ENCODE assay signal across 14 cellular contexts in genomic region chr11:116580828-116581227, GRCh38.
DNase-seq lines count a peak whose midpoint lies in the region; ATAC-seq and TF ChIP-seq lines count a peak whose summit lies in the region.
"Had no signal": no experiment of that assay in that cellular context is flagged by ENCODE, and none has a peak within 500 bp of the region (broad histone marks: within the 10 kb centered on the region; RNA-seq: fewer than 3 reads in every experiment).

No MANE protein-coding gene starts in this region.

- intact Hi-C loops in heart right ventricle (cut with DNase I) = loop anchor here in 1 of 10 donors (5.0 kb wide), 1 partner anchor 1041 kb away; no protein-coding TSS in a partner anchor

- H3K4me1 ChIP-seq in cardiac muscle cell (ENCODE audit: low read depth) (peaks cover 7% of the 10 kb centered on the region), heart right ventricle (peaks cover 0 to 17% (median 10%) of the 10 kb centered on the region in 9 donors), iPS-18a (ENCODE audit: control insufficient read depth, low read depth, low read length) (peaks cover 27% of the 10 kb centered on the region), suprapubic skin (peaks cover 20% of the 10 kb centered on the region)
- H3K4me1 ChIP-seq: lower lobe of right lung had no signal

- no peak for TF ChIP-seq POLR2A in suprapubic skin (IDR thresholded peaks at IDR 0.05)

- ATAC-seq in heart right ventricle = no peak
- no peak for ATAC-seq in GM19455 (IDR thresholded peaks at IDR 0.05; ENCODE audit: unreplicated experiment)
- ATAC-seq: lower lobe of right lung had no signal

- H3K27me3 ChIP-seq in cardiac muscle cell = peaks cover 96% of the 10 kb centered on the region
- H3K27me3 ChIP-seq in heart right ventricle = peaks cover 13 to 75% (median 60%) of the 10 kb centered on the region in 7 donors
- peaks cover 96% of the 10 kb centered on the region for H3K27me3 ChIP-seq in iPS-18a (ENCODE audit: control insufficient read depth, insufficient read depth, low read length)
- peaks cover 81% of the 10 kb centered on the region for H3K27me3 ChIP-seq in suprapubic skin

- TF ChIP-seq CTCF in cardiac muscle cell (IDR thresholded peaks at IDR 0.05; ENCODE audit: low read depth, low read length) (no peak), heart right ventricle (IDR thresholded peaks at IDR 0.05) (no peak), suprapubic skin (IDR thresholded peaks at IDR 0.05) (no peak)

- 1 to 2% methylated on average over 35 of the region's 35 CpGs for WGBS in heart right ventricle, 2 donors
- 7% methylated on average over 7 of the region's 35 CpGs for WGBS in suprapubic skin

- DNase-seq in cardiac muscle cell (ENCODE audit: low read depth in 1 of 2, low spot score in 1 of 2) (peak in 1 of 2 donors; percentile 22), heart right ventricle (no peak), amygdala (lab: John Stamatoyannopoulos, UW) (peak in 47 of 56 donors; percentile 10 to 82 (median 46)), suprapubic skin (ENCODE audit: low spot score in 2 of 2) (no peak), HuH-7.5 (ENCODE audit: low spot score) (no peak), superior temporal gyrus (ENCODE audit: extremely low spot score) (no peak)
- DNase-seq: activated CD4-positive, alpha-beta T cell treated with anti-CD3 and anti-CD28 coated beads, Interleukin-2, amount 50 U/mL, for 48 hours; activated naive CD4-positive, alpha-beta T cell treated with anti-CD3 and anti-CD28 coated beads for 36 hours; lower lobe of right lung; T-helper 1 cell had no signal

- H3K4me3 ChIP-seq in cardiac muscle cell = peak overlapping the region; percentile 35
- peak overlapping the region in 3 of 10 donors; percentile 6 to 10 (median 9) for H3K4me3 ChIP-seq in heart right ventricle
- peak overlapping the region; percentile 25 for H3K4me3 ChIP-seq in iPS-18a (ENCODE audit: low read length)
- H3K4me3 ChIP-seq in suprapubic skin = peak overlapping the region; percentile 19
- H3K4me3 ChIP-seq: lower lobe of right lung had no signal

- H3K27ac ChIP-seq in cardiac muscle cell (no peak overlapping the region), heart right ventricle (no peak overlapping the region), iPS-18a (ENCODE audit: low read length) (no peak overlapping the region), suprapubic skin (no peak overlapping the region)
- H3K27ac ChIP-seq: HL-60, lower lobe of right lung, right atrium auricular region had no signal

- no peak for TF ChIP-seq EP300 in suprapubic skin (IDR thresholded peaks at IDR 0.05)

- no peaks in the 10 kb centered on the region for H3K36me3 ChIP-seq in cardiac muscle cell
- H3K36me3 ChIP-seq in heart right ventricle = no peaks in the 10 kb centered on the region
- H3K36me3 ChIP-seq in iPS-18a (ENCODE audit: control insufficient read depth, low read depth, low read length) = no peaks in the 10 kb centered on the region
- no peaks in the 10 kb centered on the region for H3K36me3 ChIP-seq in suprapubic skin
- H3K36me3 ChIP-seq: lower lobe of right lung, right atrium auricular region had no signal

- no peak overlapping the region for H3K9ac ChIP-seq in iPS-18a (ENCODE audit: low read length)

- H3K9me3 ChIP-seq in cardiac muscle cell (ENCODE audit: low read depth) (no peaks in the 10 kb centered on the region), heart right ventricle (no peaks in the 10 kb centered on the region), iPS-18a (ENCODE audit: control insufficient read depth, low read depth, low read length) (no peaks in the 10 kb centered on the region), suprapubic skin (no peaks in the 10 kb centered on the region)
- H3K9me3 ChIP-seq: lower lobe of right lung, right atrium auricular region had no signal

Comparison
In these comparisons a context has a peak if more than half of its experiments do, and no peak if none do; other contexts are left out.
1. DNase-seq: peak in amygdala (47 of 56); none in heart right ventricle (0 of 2), suprapubic skin (0 of 2), HuH-7.5 (single experiment) and superior temporal gyrus (single experiment).